ENCODE assay signal across 8 cellular contexts in genomic region chr22:35352214-35353111, GRCh38. TPM values are rescaled to one million over a fixed set of nuclear protein-coding genes. Genes with fewer than 3 reads are reported as not detected.
DNase-seq lines count a peak whose midpoint lies in the region; ATAC-seq and TF ChIP-seq lines count a peak whose summit lies in the region.

No MANE protein-coding gene starts in this region.

- no peak overlapping the region for H3K9ac ChIP-seq in colonic mucosa (ENCODE audit: low read depth in 2 of 2, low read length in 2 of 2)
- no peak overlapping the region for H3K9ac ChIP-seq in stomach smooth muscle (ENCODE audit: low read length in 2 of 2)

- H3K4me3 ChIP-seq in CD4-positive, alpha-beta memory T cell (ENCODE audit: low read length in 2 of 2), result no peak overlapping the region
- H3K4me3 ChIP-seq in colonic mucosa (no peak overlapping the region), mucosa of descending colon (no peak overlapping the region), stomach smooth muscle (ENCODE audit: low read length in 2 of 2) (no peak overlapping the region), foreskin fibroblast (ENCODE audit: low read depth in 1 of 2, low read length in 2 of 2) (no peak overlapping the region)

- no peak overlapping the region for H3K27ac ChIP-seq in CD4-positive, alpha-beta memory T cell (ENCODE audit: low read depth, low read length)
- H3K27ac ChIP-seq in colonic mucosa (peak overlapping the region; percentile 15), stomach smooth muscle (ENCODE audit: low read length) (peak overlapping the region; percentile 24)

- no peaks in the 10 kb centered on the region for H3K36me3 ChIP-seq in CD4-positive, alpha-beta memory T cell (ENCODE audit: insufficient read depth, low read length)
- no peaks in the 10 kb centered on the region for H3K36me3 ChIP-seq in colonic mucosa
- no peaks in the 10 kb centered on the region for H3K36me3 ChIP-seq in mucosa of descending colon (ENCODE audit: low read depth)
- peaks cover 0 to 2% of the 10 kb centered on the region in 2 donors for H3K36me3 ChIP-seq in stomach smooth muscle (ENCODE audit: control insufficient read depth in 2 of 2, insufficient read depth in 2 of 2, low read length in 2 of 2)

- TF ChIP-seq CTCF in colonic mucosa (IDR thresholded peaks at IDR 0.05), result no peak
- TF ChIP-seq CTCF in mucosa of descending colon (IDR thresholded peaks at IDR 0.05), result no peak
- no peak for TF ChIP-seq CTCF in foreskin fibroblast (IDR thresholded peaks at IDR 0.05; ENCODE audit: low read depth, low read length)

- POLR2A ChIA-PET in CD4-positive, alpha-beta memory T cell (lab: Charles Lee; ENCODE audit: partially characterized antibody), result interaction anchor here (1.6 kb wide), 1 partner anchor 52 kb away, joined by 5 read pairs; the partner anchor contains the start of gene TOM1

- intact Hi-C loops in CD4-positive, alpha-beta memory T cell (cut with micrococcal nuclease), result loop anchor here (5.0 kb wide), 2 partner anchors 45 to 570 kb away; no protein-coding TSS in a partner anchor
- intact Hi-C loops in colonic mucosa (cut with DNase I), result loop anchor here (5.0 kb wide), 3 partner anchors 230 to 770 kb away; partner anchors contain the start of gene MB
- intact Hi-C loops in mucosa of descending colon (cut with DNase I, micrococcal nuclease), result loop anchor here in 1 of 2 donors (10.0 kb wide), 1 partner anchor 272 kb away; no protein-coding TSS in a partner anchor

- ATAC-seq in HG02571 (IDR thresholded peaks at IDR 0.05; ENCODE audit: unreplicated experiment), result peak; percentile 39
- peak; percentile 39 for ATAC-seq in mucosa of descending colon
- ATAC-seq in HG03139 (IDR thresholded peaks at IDR 0.05; ENCODE audit: unreplicated experiment), result no peak

- H3K4me1 ChIP-seq in CD4-positive, alpha-beta memory T cell (ENCODE audit: insufficient read depth, low read length), result peaks cover 25% of the 10 kb centered on the region
- no peaks in the 10 kb centered on the region for H3K4me1 ChIP-seq in colonic mucosa
- peaks cover 4% of the 10 kb centered on the region for H3K4me1 ChIP-seq in mucosa of descending colon (ENCODE audit: low read depth)
- peaks cover 27% of the 10 kb centered on the region for H3K4me1 ChIP-seq in stomach smooth muscle (ENCODE audit: control insufficient read depth, insufficient read depth, low read length)

- peaks cover 0 to 2% (median 0%) of the 10 kb centered on the region in 8 donors for H3K9me3 Mint-ChIP-seq in CD4-positive, alpha-beta memory T cell
- no peaks in the 10 kb centered on the region for H3K9me3 Mint-ChIP-seq in T-helper 2 cell treated with Interferon-gamma antibody and Interleukin-4, amounts not matched to agents 5 μg/mL and 100 μg/mL, for 36 hours

- H3K27ac Mint-ChIP-seq in CD4-positive, alpha-beta memory T cell, result peak overlapping the region in 5 of 7 donors; percentile 1 to 75 (median 29)
- peak overlapping the region; percentile 83 for H3K27ac Mint-ChIP-seq in T-helper 2 cell treated with Interferon-gamma antibody and Interleukin-4, amounts not matched to agents 5 μg/mL and 100 μg/mL, for 36 hours

- peaks cover 0 to 4% of the 10 kb centered on the region in 2 donors for H3K36me3 Mint-ChIP-seq in CD4-positive, alpha-beta memory T cell
- H3K36me3 Mint-ChIP-seq in T-helper 2 cell treated with Interferon-gamma antibody and Interleukin-4, amounts not matched to agents 5 μg/mL and 100 μg/mL, for 36 hours (ENCODE audit: low read depth), result no peaks in the 10 kb centered on the region

- peak in 1 of 5 donors; percentile 5 for DNase-seq in CD4-positive, alpha-beta memory T cell
- peak; percentile 73 for DNase-seq in T-helper 2 cell treated with Interferon-gamma antibody and Interleukin-4, amounts not matched to agents 5 μg/mL and 100 μg/mL, for 36 hours (ENCODE audit: low spot score)
- DNase-seq in colonic mucosa, result peak; percentile 47
- peak; percentile 59 to 88 (median 63) for DNase-seq in mucosa of descending colon
- no peak for DNase-seq in foreskin fibroblast

- no peaks in the 10 kb centered on the region for H3K9me3 ChIP-seq in CD4-positive, alpha-beta memory T cell (ENCODE audit: control insufficient read depth in 1 of 2, low read length in 2 of 2)
- H3K9me3 ChIP-seq in colonic mucosa (no peaks in the 10 kb centered on the region), mucosa of descending colon (no peaks in the 10 kb centered on the region), stomach smooth muscle (ENCODE audit: control insufficient read depth in 2 of 2, low read length in 2 of 2) (no peaks in the 10 kb centered on the region)

- CTCF ChIA-PET in CD4-positive, alpha-beta memory T cell (lab: Charles Lee; ENCODE audit: partially characterized antibody), result interaction anchor here (0.7 to 4.6 kb wide), 6 partner anchors 17 to 230 kb away, joined by 3 to 70 read pairs (median 6); no protein-coding TSS in a partner anchor

- H3K27me3 ChIP-seq in CD4-positive, alpha-beta memory T cell (ENCODE audit: insufficient read depth, low read length), result no peaks in the 10 kb centered on the region
- H3K27me3 ChIP-seq in colonic mucosa, result no peaks in the 10 kb centered on the region
- H3K27me3 ChIP-seq in stomach smooth muscle (ENCODE audit: control insufficient read depth in 1 of 2, insufficient read depth in 2 of 2, low read length in 2 of 2), result no peaks in the 10 kb centered on the region

- peaks cover 18 to 29% (median 24%) of the 10 kb centered on the region in 4 donors for H3K4me1 Mint-ChIP-seq in CD4-positive, alpha-beta memory T cell
- peaks cover 18% of the 10 kb centered on the region for H3K4me1 Mint-ChIP-seq in T-helper 2 cell treated with Interferon-gamma antibody and Interleukin-4, amounts not matched to agents 5 μg/mL and 100 μg/mL, for 36 hours (ENCODE audit: low read depth)

- peak overlapping the region in 6 of 8 donors; percentile 33 to 89 (median 64) for H3K4me3 Mint-ChIP-seq in CD4-positive, alpha-beta memory T cell
- peak overlapping the region; percentile 54 for H3K4me3 Mint-ChIP-seq in T-helper 2 cell treated with Interferon-gamma antibody and Interleukin-4, amounts not matched to agents 5 μg/mL and 100 μg/mL, for 36 hours

- peaks cover 0 to 9% of the 10 kb centered on the region in 2 donors for H3K27me3 Mint-ChIP-seq in CD4-positive, alpha-beta memory T cell
- H3K27me3 Mint-ChIP-seq in T-helper 2 cell treated with Interferon-gamma antibody and Interleukin-4, amounts not matched to agents 5 μg/mL and 100 μg/mL, for 36 hours (ENCODE audit: low read depth), result peaks cover 6% of the 10 kb centered on the region

RNA-seq across cellular contexts. Expression of gene HMOX1, which starts 28.4 kb away (rescaled TPM):
- 1 to 10 TPM; 7.7 to 8.3 TPM for total RNA-seq in CD4-positive, alpha-beta memory T cell
- polyA plus RNA-seq in CD4-positive, alpha-beta memory T cell, result under 1 TPM in 1 of 2 donors, not detected in 1; 0.20 TPM
- total RNA-seq in colonic mucosa (10 to 100 TPM; 31.0 to 50.3 TPM), mucosa of descending colon (10 to 100 TPM; 33.8 to 71.4 (median 55.5) TPM)

RNA-seq across cellular contexts. Expression of gene MCM5, which starts 47.5 kb away (rescaled TPM):
- total RNA-seq in CD4-positive, alpha-beta memory T cell, result 10 to 100 TPM; 48.5 to 58.1 TPM
- polyA plus RNA-seq in CD4-positive, alpha-beta memory T cell, result 10 to 100 TPM; 22.0 to 26.9 TPM
- total RNA-seq in colonic mucosa, result 100 to 1,000 TPM in 1 of 2 donors, 10 to 100 TPM in 1; 33.0 to 120 TPM
- total RNA-seq in mucosa of descending colon, result 10 to 100 TPM; 18.5 to 45.2 (median 30.3) TPM

RNA-seq across cellular contexts. Expression of gene TOM1, which starts 52.8 kb away (rescaled TPM):
- total RNA-seq in CD4-positive, alpha-beta memory T cell, result 10 to 100 TPM; 76.1 to 82.2 TPM
- polyA plus RNA-seq in CD4-positive, alpha-beta memory T cell, result 10 to 100 TPM; 55.7 to 56.0 TPM
- total RNA-seq in colonic mucosa (10 to 100 TPM; 43.0 to 60.3 TPM), mucosa of descending colon (10 to 100 TPM; 59.8 to 74.7 (median 60.2) TPM)

Comparison
In these comparisons a context has a peak if more than half of its experiments do, and no peak if none do; other contexts are left out.
1. DNase-seq: peak in T-helper 2 cell treated with Interferon-gamma antibody and Interleukin-4, amounts not matched to agents 5 μg/mL and 100 μg/mL, for 36 hours (single experiment), colonic mucosa (single experiment) and mucosa of descending colon (3 of 3); none in foreskin fibroblast (0 of 2).